ENCODE assay signal across 14 cellular contexts in genomic region chr22:45638197-45638596, GRCh38. TPM values are rescaled to one million over a fixed set of nuclear protein-coding genes. Genes with fewer than 3 reads are reported as not detected.
DNase-seq lines count a peak whose midpoint lies in the region; ATAC-seq and TF ChIP-seq lines count a peak whose summit lies in the region.
"Had no signal": no experiment of that assay in that cellular context is flagged by ENCODE, and none has a peak within 500 bp of the region (broad histone marks: within the 10 kb centered on the region; RNA-seq: fewer than 3 reads in every experiment).

No MANE protein-coding gene starts in this region.

- BruUV-seq in HCT116 (replicated peaks; lab: Mats Ljungman, UMichigan): no TSS peak

- no peaks in the 10 kb centered on the region for H3K36me3 Mint-ChIP-seq in activated T-cell treated with anti-CD3 and anti-CD28 coated beads, Interleukin-2, amount 50 U/mL, for 72 hours (ENCODE audit: insufficient read depth in 2 of 2)
- no peaks in the 10 kb centered on the region for H3K36me3 Mint-ChIP-seq in activated CD4-positive, alpha-beta T cell treated with anti-CD3 and anti-CD28 coated beads for 36 hours (ENCODE audit: low read depth)

- H3K9me3 Mint-ChIP-seq in activated T-cell treated with anti-CD3 and anti-CD28 coated beads, Interleukin-2, amount 50 U/mL, for 72 hours: no peaks in the 10 kb centered on the region
- H3K9me3 Mint-ChIP-seq in activated CD4-positive, alpha-beta T cell treated with anti-CD3 and anti-CD28 coated beads for 36 hours (ENCODE audit: low read depth): no peaks in the 10 kb centered on the region

- DNase-seq in HCT116 (ENCODE audit: low read depth, low spot score): no peak
- no peak for DNase-seq in SJSA1 (ENCODE audit: low read depth in 1 of 2, low spot score in 2 of 2)
- DNase-seq in lower lobe of right lung: no peak
- no peak for DNase-seq in activated T-cell treated with anti-CD3 and anti-CD28 coated beads, Interleukin-2, amount 50 U/mL, for 72 hours
- no peak for DNase-seq in activated CD4-positive, alpha-beta T cell treated with anti-CD3 and anti-CD28 coated beads for 36 hours
- DNase-seq in mucosa of gallbladder (ENCODE audit: low spot score): no peak
- DNase-seq: DMS 273 treated with DMSO at 0.1 percent for 48 hours, H7, NCI-H2107, NCI-H446, SIG-M5 had no signal

- H3K27ac Mint-ChIP-seq in activated T-cell treated with anti-CD3 and anti-CD28 coated beads, Interleukin-2, amount 50 U/mL, for 72 hours: no peak overlapping the region
- no peak overlapping the region for H3K27ac Mint-ChIP-seq in activated CD4-positive, alpha-beta T cell treated with anti-CD3 and anti-CD28 coated beads for 36 hours

- peaks cover 0 to 19% (median 0%) of the 10 kb centered on the region in 11 experiments; a peak in 3 of 22 replicates for H3K27me3 ChIP-seq in BLaER1 treated with 17β-estradiol and CSF1 and Interleukin-3, amounts not matched to agents 10 nM and 100 nM
- H3K27me3 ChIP-seq in HCT116 (ENCODE audit: insufficient read depth, low read length): no peaks in the 10 kb centered on the region
- no peaks in the 10 kb centered on the region for H3K27me3 ChIP-seq in SJSA1 (replicated peaks)
- H3K27me3 ChIP-seq in lower lobe of right lung (ENCODE audit: low read depth): peaks cover 18% of the 10 kb centered on the region
- H3K27me3 ChIP-seq: BLaER1, Peyer's patch had no signal

- peaks cover 24% of the 10 kb centered on the region for H3K4me1 Mint-ChIP-seq in activated T-cell treated with anti-CD3 and anti-CD28 coated beads, Interleukin-2, amount 50 U/mL, for 72 hours (ENCODE audit: low read depth)
- H3K4me1 Mint-ChIP-seq in activated CD4-positive, alpha-beta T cell treated with anti-CD3 and anti-CD28 coated beads for 36 hours: no peaks in the 10 kb centered on the region

- ATAC-seq in HCT116: no peak
- no peak for ATAC-seq in lower lobe of right lung
- no peak for ATAC-seq in activated T-cell treated with anti-CD3 and anti-CD28 coated beads, Interleukin-2, amount 50 U/mL, for 72 hours (replicated peaks in 1 of 2)
- no peak for ATAC-seq in activated CD4-positive, alpha-beta T cell treated with anti-CD3 and anti-CD28 coated beads for 36 hours

- H3K9ac ChIP-seq in BLaER1 treated with 17β-estradiol and CSF1 and Interleukin-3, amounts not matched to agents 10 nM and 100 nM: peak overlapping the region in 4 of 11 experiments; percentile 55 to 65 (median 60); a peak in 6 of 22 replicates
- H3K9ac ChIP-seq in HCT116 (ENCODE audit: low read length): peak overlapping the region; percentile 61; the same call in 1 of the 2 replicates
- H3K9ac ChIP-seq: BLaER1 had no signal

- peaks cover 40% of the 10 kb centered on the region for H3K27me3 Mint-ChIP-seq in activated T-cell treated with anti-CD3 and anti-CD28 coated beads, Interleukin-2, amount 50 U/mL, for 72 hours (ENCODE audit: low read depth)
- peaks cover 28% of the 10 kb centered on the region for H3K27me3 Mint-ChIP-seq in activated CD4-positive, alpha-beta T cell treated with anti-CD3 and anti-CD28 coated beads for 36 hours

- no peak for TF ChIP-seq POLR2A in HCT116 (IDR thresholded peaks at IDR 0.05; ENCODE audit: borderline replicate concordance, extremely low read depth, insufficient read depth, insufficient read length)

- CTCF ChIA-PET in HCT116 (lab: Charles Lee): no interaction called here
- CTCF ChIA-PET in activated CD4-positive, alpha-beta T cell treated with anti-CD3 and anti-CD28 coated beads for 36 hours (lab: Charles Lee): no interaction called here

- POLR2A ChIA-PET in HCT116 (lab: Charles Lee): interaction anchor here (1.9 kb wide), 1 partner anchor 12 kb away, joined by 6 read pairs; no protein-coding TSS in a partner anchor
- POLR2A ChIA-PET in activated CD4-positive, alpha-beta T cell treated with anti-CD3 and anti-CD28 coated beads for 36 hours (lab: Charles Lee): no interaction called here

- H3K4me3 ChIP-seq in BLaER1 treated with 17β-estradiol and CSF1 and Interleukin-3, amounts not matched to agents 10 nM and 100 nM: no peak overlapping the region
- no peak overlapping the region for H3K4me3 ChIP-seq in HCT116 (replicated peaks in 1 of 2; ENCODE audit: low read depth in 1 of 2, low read length in 2 of 2)
- no peak overlapping the region for H3K4me3 ChIP-seq in SJSA1
- H3K4me3 ChIP-seq in lower lobe of right lung: no peak overlapping the region
- H3K4me3 ChIP-seq: BLaER1, Peyer's patch had no signal

- RAD21 ChIA-PET in HCT116 (lab: Charles Lee; ENCODE audit: low non-redundant PET in 1 of 2, low total read pairs in 2 of 2, uncharacterized antibody in 2 of 2, unreplicated experiment in 2 of 2): interaction anchor here in 1 of 2 experiments (0.6 kb wide), 1 partner anchor 198 kb away, joined by 4 read pairs; no protein-coding TSS in a partner anchor

- H3K9me3 ChIP-seq in BLaER1 treated with 17β-estradiol and CSF1 and Interleukin-3, amounts not matched to agents 10 nM and 100 nM (replicated peaks in 1 of 11): no peaks in the 10 kb centered on the region
- no peaks in the 10 kb centered on the region for H3K9me3 ChIP-seq in HCT116 (ENCODE audit: control insufficient read depth in 1 of 2, insufficient read depth in 1 of 2, low read depth in 1 of 2, low read length in 2 of 2)
- no peaks in the 10 kb centered on the region for H3K9me3 ChIP-seq in SJSA1 (replicated peaks)
- no peaks in the 10 kb centered on the region for H3K9me3 ChIP-seq in lower lobe of right lung
- H3K9me3 ChIP-seq: BLaER1, Peyer's patch had no signal

- no peak for TF ChIP-seq CTCF in HCT116 (IDR thresholded peaks at IDR 0.05 in 2 of 3, conservative IDR thresholded peaks at IDR 0.05 in 1 of 3; ENCODE audit: borderline replicate concordance in 1 of 3, insufficient read depth in 1 of 3, low read depth in 2 of 3, low read length in 2 of 3)
- TF ChIP-seq CTCF in lower lobe of right lung (IDR thresholded peaks at IDR 0.05): no peak

- peak overlapping the region in 8 of 11 experiments; percentile 61 to 84 (median 80); a peak in 15 of 22 replicates for H3K27ac ChIP-seq in BLaER1 treated with 17β-estradiol and CSF1 and Interleukin-3, amounts not matched to agents 10 nM and 100 nM
- H3K27ac ChIP-seq in HCT116 (ENCODE audit: low read depth, low read length) (peak overlapping the region; percentile 49; the same call in 1 of the 2 replicates), SJSA1 (peak overlapping the region; percentile 67), lower lobe of right lung (peak overlapping the region; percentile 14)
- H3K27ac ChIP-seq: Peyer's patch had no signal

- no peaks in the 10 kb centered on the region for H3K36me3 ChIP-seq in BLaER1 treated with 17β-estradiol and CSF1 and Interleukin-3, amounts not matched to agents 10 nM and 100 nM
- H3K36me3 ChIP-seq in HCT116 (ENCODE audit: control insufficient read depth in 1 of 2, insufficient read depth in 2 of 2, low read length in 2 of 2): no peaks in the 10 kb centered on the region
- no peaks in the 10 kb centered on the region; the same call in 1 of the 2 replicates for H3K36me3 ChIP-seq in SJSA1
- no peaks in the 10 kb centered on the region for H3K36me3 ChIP-seq in lower lobe of right lung
- H3K36me3 ChIP-seq: BLaER1, Peyer's patch had no signal

- no peaks in the 10 kb centered on the region for H3K9me2 ChIP-seq in HCT116 (ENCODE audit: insufficient read depth)

- peaks cover 28 to 66% (median 39%) of the 10 kb centered on the region in 10 experiments for H3K4me1 ChIP-seq in BLaER1 treated with 17β-estradiol and CSF1 and Interleukin-3, amounts not matched to agents 10 nM and 100 nM
- H3K4me1 ChIP-seq in HCT116 (ENCODE audit: control insufficient read depth in 1 of 2, insufficient read depth in 2 of 2, low read length in 2 of 2) (peaks cover 18 to 32% of the 10 kb centered on the region in 2 experiments), SJSA1 (replicated peaks) (peaks cover 35% of the 10 kb centered on the region), lower lobe of right lung (peaks cover 17% of the 10 kb centered on the region)

- no peak overlapping the region for H3K4me3 Mint-ChIP-seq in activated T-cell treated with anti-CD3 and anti-CD28 coated beads, Interleukin-2, amount 50 U/mL, for 72 hours
- H3K4me3 Mint-ChIP-seq in activated CD4-positive, alpha-beta T cell treated with anti-CD3 and anti-CD28 coated beads for 36 hours: no peak overlapping the region

- H2AFZ ChIP-seq in HCT116 (ENCODE audit: low read depth, low read length, poor library complexity, severe bottlenecking): peak overlapping the region; percentile 19

- H3K4me2 ChIP-seq in BLaER1 treated with 17β-estradiol and CSF1 and Interleukin-3, amounts not matched to agents 10 nM and 100 nM: peak overlapping the region; percentile 83 to 97 (median 89); a peak in 19 of 22 replicates
- H3K4me2 ChIP-seq in HCT116 (ENCODE audit: low read length): peak overlapping the region; percentile 71; the same call in 1 of the 2 replicates

- no peaks in the 10 kb centered on the region for H3K79me2 ChIP-seq in HCT116 (ENCODE audit: insufficient read depth, low read length)

- intact Hi-C loops in HCT116 (cut with micrococcal nuclease) (loop anchor here (2.0 kb wide), 1 partner anchor 59 kb away; no protein-coding TSS in a partner anchor), lower lobe of right lung (cut with DNase I) (no loop called here)
- intact Hi-C loops in activated CD4-positive, alpha-beta T cell treated with anti-CD3 and anti-CD28 coated beads for 36 hours (cut with DNase I, micrococcal nuclease): no loop called here

- no peaks in the 10 kb centered on the region for H4K20me1 ChIP-seq in BLaER1 treated with 17β-estradiol and CSF1 and Interleukin-3, amounts not matched to agents 10 nM and 100 nM
- no peaks in the 10 kb centered on the region for H4K20me1 ChIP-seq in HCT116 (ENCODE audit: insufficient read depth)
- H4K20me1 ChIP-seq: BLaER1 had no signal

- no peak for TF ChIP-seq RAD21 in HCT116 (IDR thresholded peaks at IDR 0.05; ENCODE audit: low read depth)

TF ChIP-seq in HCT116, 20 proteins besides CTCF, POLR2A, EP300 and RAD21 (continues in another document):
- TF ChIP-seq FOSL1 (IDR thresholded peaks at IDR 0.05; ENCODE audit: low read depth): no peak

RNA-seq across cellular contexts. Expression of gene ATXN10, which starts 33.4 kb away (rescaled TPM):
- total RNA-seq in HCT116 (2021; ENCODE audit: unreplicated experiment) (135 TPM), lower lobe of right lung (106 TPM), mucosa of gallbladder (135 TPM)
- polyA plus RNA-seq in HCT116 (2012): 127 and 143 TPM in 2 replicates
- 192 and 302 TPM in 2 replicates for total RNA-seq in SJSA1 (2014; rRNA removed; shearing (Covaris generic))
- 10 to 100 TPM; 88.7 to 93.9 TPM for total RNA-seq in activated T-cell treated with anti-CD3 and anti-CD28 coated beads, Interleukin-2, amount 50 U/mL, for 72 hours
- 100 to 1,000 TPM in 1 of 2 experiments, 10 to 100 TPM in 1; 87.1 to 101 TPM for total RNA-seq in activated CD4-positive, alpha-beta T cell treated with anti-CD3 and anti-CD28 coated beads for 36 hours

Comparison
In these comparisons a context has a peak if more than half of its experiments do, and no peak if none do; other contexts are left out.
1. H3K27ac ChIP-seq: peak in every context shown above with its lines; median percentile 80 in BLaER1 treated with 17β-estradiol and CSF1 and Interleukin-3, amounts not matched to agents 10 nM and 100 nM; 67 in SJSA1; 49 in HCT116; 14 in lower lobe of right lung.